Comparison of ENCODE assay signal across 33 cellular contexts in genomic region chr15:98344591-98344990, GRCh38.
"Had no signal": no experiment of that assay in that cellular context is flagged by ENCODE, and none has a peak within 500 bp of the region (broad histone marks: within the 10 kb centered on the region; RNA-seq: fewer than 3 reads in every experiment).

No MANE protein-coding gene starts in this region.

- FAIRE-seq: astrocyte, bronchial epithelial cell had no signal

- H3K36me3 ChIP-seq: adrenal gland, ascending aorta, brain microvascular endothelial cell, breast epithelium, cardiac muscle cell had no signal

- H3K27me3 ChIP-seq: adrenal gland, ascending aorta, body of pancreas, brain microvascular endothelial cell, breast epithelium, cardiac muscle cell had no signal

- H3K9me3 ChIP-seq: adrenal gland, ascending aorta, body of pancreas, breast epithelium had no signal

- H3K4me3 ChIP-seq: adrenal gland, ascending aorta, body of pancreas, breast epithelium, cardiac muscle cell had no signal

- DNase-seq: activated effector memory CD4-positive, alpha-beta T cell treated with anti-CD3 and anti-CD28 coated beads, Interleukin-2, amount 50 U/mL, for 16 hours; activated effector memory CD4-positive, alpha-beta T cell treated with Interleukin-2 at 50 U/mL for 16 hours; activated gamma-delta T cell; activated gamma-delta T cell treated with Interleukin-2 at 50 U/mL for 16 hours; activated naive CD4-positive, alpha-beta T cell; activated naive CD4-positive, alpha-beta T cell treated with anti-CD3 and anti-CD28 coated beads for 36 hours; activated naive CD4-positive, alpha-beta T cell treated with anti-CD3 and anti-CD28 coated beads, Interleukin-2, amount 10 ng/mL, durations not matched to agents 7 days and 5 days; activated naive CD4-positive, alpha-beta T cell treated with anti-CD3 and anti-CD28 coated beads, Interleukin-2, amount 50 U/mL, for 16 hours; activated naive CD4-positive, alpha-beta T cell treated with Interleukin-2 at 50 U/mL for 16 hours; activated naive CD8-positive, alpha-beta T cell treated with anti-CD3 and anti-CD28 coated beads for 36 hours; activated naive CD8-positive, alpha-beta T cell treated with anti-CD3 and anti-CD28 coated beads, Interleukin-2, amount 10 ng/mL, durations not matched to agents 7 days and 5 days; activated naive CD8-positive, alpha-beta T cell treated with anti-CD3 and anti-CD28 coated beads, Interleukin-2, amount 50 U/mL, for 24 hours; activated T-cell treated with anti-CD3 and anti-CD28 coated beads, Interleukin-2, amount 50 U/mL, for 24 hours; activated T-cell treated with anti-CD3 and anti-CD28 coated beads, Interleukin-2, amount 50 U/mL, for 4 hours; activated T-cell treated with anti-CD3 and anti-CD28 coated beads, Interleukin-2, amount 50 U/mL, for 48 hours; activated T-cell treated with anti-CD3 and anti-CD28 coated beads, Interleukin-2, amount 50 U/mL, for 72 hours; adrenal gland; amniotic stem cell; amygdala; anterior cingulate cortex; aorta; body of pancreas; brain microvascular endothelial cell; caudate nucleus; central memory CD4-positive, alpha-beta T cell; cerebellar nuclear complex had no signal

- H3K27ac ChIP-seq: adrenal gland, ascending aorta, body of pancreas, brain microvascular endothelial cell, breast epithelium, cardiac muscle cell had no signal

- H3K4me1 ChIP-seq: adrenal gland, ascending aorta, body of pancreas, breast epithelium had no signal

- ATAC-seq: activated naive CD4-positive, alpha-beta T cell treated with anti-CD3 and anti-CD28 coated beads, Interleukin-2, amount 50 U/mL, for 72 hours; activated naive CD8-positive, alpha-beta T cell treated with anti-CD3 and anti-CD28 coated beads, Interleukin-2, amount 50 U/mL, for 24 hours; activated T-cell treated with anti-CD3 and anti-CD28 coated beads, Interleukin-2, amount 50 U/mL, for 4 hours; activated T-cell treated with anti-CD3 and anti-CD28 coated beads, Interleukin-2, amount 50 U/mL, for 72 hours; activated T-helper 17 cell treated with anti-CD3 and anti-CD28 coated beads, Interleukin-2, amount 50 U/mL, for 72 hours; body of pancreas had no signal
